21 cellular contexts compared by ENCODE assay signal in genomic region chr5:146756546-146756945, GRCh38.
"Had no signal": no experiment of that assay in that cellular context is flagged by ENCODE, and none has a peak within 500 bp of the region (broad histone marks: within the 10 kb centered on the region; RNA-seq: fewer than 3 reads in every experiment).

No MANE protein-coding gene starts in this region.

- H3K4me3 Mint-ChIP-seq: memory B cell; nephron; neural progenitor cell; stimulated activated naive CD8-positive, alpha-beta T cell treated with anti-CD3 and anti-CD28 coated beads, Interleukin-15, amount 100 ng/mL, for 72 hours had no signal

- H3K4me2 ChIP-seq: neural progenitor cell had no signal

- FAIRE-seq: frontal cortex, kidney, small intestine had no signal

- H3K4me1 ChIP-seq: parathyroid adenoma, suprapubic skin, transverse colon had no signal

- H3K9ac ChIP-seq: neural progenitor cell, parathyroid adenoma had no signal

- H3K27ac Mint-ChIP-seq: memory B cell; nephron; neural progenitor cell; progenitor cell of endocrine pancreas; stimulated activated naive CD8-positive, alpha-beta T cell treated with anti-CD3 and anti-CD28 coated beads, Interleukin-15, amount 100 ng/mL, for 72 hours had no signal

- H3K9me3 Mint-ChIP-seq: neural progenitor cell; stimulated activated naive CD8-positive, alpha-beta T cell treated with anti-CD3 and anti-CD28 coated beads, Interleukin-15, amount 100 ng/mL, for 72 hours had no signal

- H3K36me3 Mint-ChIP-seq: memory B cell, neural progenitor cell had no signal

- ATAC-seq: left lobe of liver; right lobe of liver; stimulated activated naive CD8-positive, alpha-beta T cell treated with anti-CD3 and anti-CD28 coated beads, Interleukin-15, amount 100 ng/mL, for 72 hours had no signal

- H3K27ac ChIP-seq: coronary artery, neural progenitor cell, parathyroid adenoma, right lobe of liver, suprapubic skin, transverse colon, vagina had no signal

- H3K9me3 ChIP-seq: right lobe of liver, suprapubic skin, transverse colon, vagina had no signal

- H3K27me3 Mint-ChIP-seq: stimulated activated naive CD8-positive, alpha-beta T cell treated with anti-CD3 and anti-CD28 coated beads, Interleukin-15, amount 100 ng/mL, for 72 hours had no signal

- H3K4me3 ChIP-seq: coronary artery, lung, neural progenitor cell, right lobe of liver, suprapubic skin, transverse colon, vagina had no signal

- H3K27me3 ChIP-seq: neural progenitor cell, right lobe of liver, suprapubic skin, transverse colon, vagina had no signal

- DNase-seq: dermis blood vessel endothelial cell; hypothalamus; kidney; right lobe of liver; small intestine; stimulated activated CD4-positive, alpha-beta T cell treated with anti-CD3 and anti-CD28 coated beads, Interleukin-15, amount 100 ng/mL, for 24 hours; stimulated activated CD4-positive, alpha-beta T cell treated with anti-CD3 and anti-CD28 coated beads, Interleukin-2, amount 100 ng/mL, for 48 hours; stimulated activated naive CD4-positive, alpha-beta T cell; stimulated activated naive CD8-positive, alpha-beta T cell treated with anti-CD3 and anti-CD28 coated beads, Interleukin-15, amount 100 ng/mL, for 72 hours; transverse colon had no signal

- H2AFZ ChIP-seq: neural progenitor cell, parathyroid adenoma had no signal

- H3K4me1 Mint-ChIP-seq: memory B cell, nephron had no signal

- H3K36me3 ChIP-seq: neural progenitor cell, right lobe of liver, suprapubic skin, transverse colon, vagina had no signal

- H3K79me2 ChIP-seq: parathyroid adenoma had no signal
